ENCODE assay signal across 16 cellular contexts in the genomic region with DNA sequence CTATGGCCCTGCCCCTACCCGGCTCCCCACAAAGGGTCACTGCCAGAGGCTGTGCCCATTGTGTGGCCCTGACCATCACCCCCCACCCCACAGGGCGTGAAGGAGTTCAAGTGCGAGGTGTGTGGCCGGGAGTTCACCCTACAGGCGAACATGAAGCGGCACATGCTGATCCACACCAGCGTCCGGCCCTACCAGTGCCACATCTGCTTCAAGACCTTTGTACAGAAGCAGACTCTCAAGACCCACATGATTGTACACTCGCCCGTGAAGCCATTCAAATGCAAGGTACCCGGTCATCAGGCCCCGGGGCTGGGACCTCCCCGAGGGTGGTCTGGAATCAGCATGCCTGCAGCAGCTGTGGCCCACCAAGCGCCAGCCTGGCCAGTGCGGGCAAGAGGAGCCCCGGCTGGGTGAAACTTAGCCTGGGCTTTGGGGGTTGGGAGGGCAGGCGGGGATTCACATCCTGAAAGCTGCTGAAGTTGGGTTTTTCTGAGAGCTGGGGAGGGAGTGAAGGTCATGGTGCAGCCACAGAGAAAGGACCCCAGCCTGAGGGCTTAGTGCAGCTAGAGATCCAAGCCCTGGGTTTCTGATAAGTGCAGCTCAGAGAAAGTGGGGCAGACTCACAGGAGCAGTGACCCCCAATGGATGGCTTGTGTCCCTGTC. TPM values are rescaled to one million over a fixed set of nuclear protein-coding genes. Genes with fewer than 3 reads are reported as not detected.
DNase-seq lines count a peak whose midpoint lies in the region; ATAC-seq, FAIRE-seq and TF ChIP-seq lines count a peak whose summit lies in the region.
"Had no signal": no experiment of that assay in that cellular context is flagged by ENCODE, and none has a peak within 500 bp of the region (broad histone marks: within the 10 kb centered on the region; RNA-seq: fewer than 3 reads in every experiment).

No MANE protein-coding gene starts in this region.

- H3K18ac ChIP-seq in mesendoderm (ENCODE audit: low read length): no peak overlapping the region

- H4K5ac ChIP-seq in mesendoderm (ENCODE audit: low read length): no peak overlapping the region

- peak overlapping the region; percentile 15 for H3K56ac ChIP-seq in mesendoderm (ENCODE audit: low read length)

- no TSS peak for BruUV-seq in HepG2 (replicated peaks; lab: Mats Ljungman, UMichigan)

- CTCF ChIA-PET in HepG2 (lab: Yijun Ruan, JAX; ENCODE audit: low intra/inter-chr PET ratio, low total read pairs): no interaction called here
- CTCF ChIA-PET in WTC11 (lab: Charles Lee): interaction anchor here (0.7 to 0.9 kb wide), 2 partner anchors 102 to 175 kb away, joined by 3 to 5 read pairs; no protein-coding TSS in a partner anchor
- CTCF ChIA-PET in activated CD8-positive, alpha-beta T cell treated with anti-CD3 and anti-CD28 coated beads, Interleukin-2, amount 10 ng/mL, durations not matched to agents 7 days and 5 days (lab: Charles Lee): no interaction called here

- H2AK5ac ChIP-seq in mesendoderm (ENCODE audit: low read length): no peak overlapping the region

- TF ChIP-seq POLR2A in HepG2 (IDR thresholded peaks at IDR 0.05; ENCODE audit: insufficient read depth in 1 of 2, low read depth in 2 of 2, low read length in 2 of 2) (no peak), right lobe of liver (IDR thresholded peaks at IDR 0.05) (no peak)

- H3K9ac ChIP-seq in HepG2 (ENCODE audit: insufficient read depth, low read depth, low read length) (no peak overlapping the region), mesendoderm (ENCODE audit: low read length) (no peak overlapping the region), endodermal cell (ENCODE audit: extremely low read depth, low read length, poor library complexity, severe bottlenecking) (no peak overlapping the region)

- intact Hi-C loops in HepG2 (cut with micrococcal nuclease; ENCODE audit: unreplicated experiment): no loop called here
- intact Hi-C loops in right lobe of liver (cut with DNase I): no loop called here

- H3K4me3 Mint-ChIP-seq in WTC11 (no peak overlapping the region), endodermal cell (no peak overlapping the region)
- H3K4me3 Mint-ChIP-seq in activated CD8-positive, alpha-beta T cell treated with anti-CD3 and anti-CD28 coated beads, Interleukin-2, amount 10 ng/mL, durations not matched to agents 7 days and 5 days: no peak overlapping the region
- H3K4me3 Mint-ChIP-seq: CD4-positive, alpha-beta memory T cell had no signal

- H3K27ac ChIP-seq in HepG2 (ENCODE audit: extremely low read length, insufficient read depth, low read length) (no peak overlapping the region), right lobe of liver (no peak overlapping the region), mesendoderm (ENCODE audit: low read depth, low read length) (no peak overlapping the region), endodermal cell (ENCODE audit: low read depth, low read length) (no peak overlapping the region)

- POLR2A ChIA-PET in HepG2 (lab: Yijun Ruan, JAX): no interaction called here
- POLR2A ChIA-PET in WTC11 (lab: Charles Lee): no interaction called here
- POLR2A ChIA-PET in activated CD8-positive, alpha-beta T cell treated with anti-CD3 and anti-CD28 coated beads, Interleukin-2, amount 10 ng/mL, durations not matched to agents 7 days and 5 days (lab: Charles Lee): interaction anchor here (0.7 kb wide), 1 partner anchor 185 kb away, joined by 3 read pairs; no protein-coding TSS in a partner anchor

- WGBS in HepG2 (ENCODE audit: low lambda C conversion rate): 100% methylated on average over 11 of the region's 17 CpGs
- WGBS in right lobe of liver (ENCODE audit: insufficient coverage, low coverage, low lambda C conversion rate, missing lambda C conversion rate): no CpG with 5 or more reads among the region's 17 CpGs
- WGBS in mesendoderm (ENCODE audit: extremely low coverage, insufficient coverage, low lambda C conversion rate): no CpG with 5 or more reads among the region's 17 CpGs
- 95 to 100% methylated on average over 7 to 17 of the region's 17 CpGs for WGBS in endodermal cell (ENCODE audit: insufficient coverage in 1 of 2, insufficient read length in 1 of 2), 2 experiments

- TF ChIP-seq RAD21 in HepG2 (CRISPR knock-in tag; IDR thresholded peaks at IDR 0.05): no peak

- H3K27me3 ChIP-seq in HepG2 (ENCODE audit: control insufficient read depth in 1 of 2, insufficient read depth in 2 of 2, low read length in 2 of 2): no peaks in the 10 kb centered on the region
- no peaks in the 10 kb centered on the region for H3K27me3 ChIP-seq in right lobe of liver
- H3K27me3 ChIP-seq in mesendoderm (ENCODE audit: insufficient read depth, low read length, poor library complexity): no peaks in the 10 kb centered on the region
- no peaks in the 10 kb centered on the region for H3K27me3 ChIP-seq in endodermal cell (ENCODE audit: control insufficient read depth, insufficient read depth, low read length, poor library complexity, severe bottlenecking)

- H2AFZ ChIP-seq in HepG2 (ENCODE audit: low read length): no peak overlapping the region

- H3K4me1 Mint-ChIP-seq in WTC11 (peaks cover 14% of the 10 kb centered on the region), endodermal cell (peaks cover 9% of the 10 kb centered on the region)
- H3K4me1 Mint-ChIP-seq in activated CD8-positive, alpha-beta T cell treated with anti-CD3 and anti-CD28 coated beads, Interleukin-2, amount 10 ng/mL, durations not matched to agents 7 days and 5 days (ENCODE audit: low read depth): peaks cover 10% of the 10 kb centered on the region

- no peak for DNase-seq in HepG2 (ENCODE audit: low spot score)
- no peak for DNase-seq in right lobe of liver
- no peak for DNase-seq in WTC11 (ENCODE audit: low spot score)
- no peak for DNase-seq in mesendoderm
- no peak for DNase-seq in endodermal cell
- DNase-seq in activated CD8-positive, alpha-beta T cell treated with anti-CD3 and anti-CD28 coated beads, Interleukin-2, amount 10 ng/mL, durations not matched to agents 7 days and 5 days: no peak
- DNase-seq: ACHN; CD4-positive, alpha-beta memory T cell; DND-41; MV-4-11; NCI-H1436; NCI-H2029 treated with DMSO at 0.1 percent for 48 hours; NCI-H510A had no signal

- H3K9me3 Mint-ChIP-seq in WTC11 (no peaks in the 10 kb centered on the region), endodermal cell (no peaks in the 10 kb centered on the region)
- H3K9me3 Mint-ChIP-seq in activated CD8-positive, alpha-beta T cell treated with anti-CD3 and anti-CD28 coated beads, Interleukin-2, amount 10 ng/mL, durations not matched to agents 7 days and 5 days (ENCODE audit: insufficient read depth): no peaks in the 10 kb centered on the region
- H3K9me3 Mint-ChIP-seq: CD4-positive, alpha-beta memory T cell had no signal

- H3K4me2 ChIP-seq in HepG2 (ENCODE audit: low read depth, low read length) (no peak overlapping the region), mesendoderm (ENCODE audit: low read length) (no peak overlapping the region)

- H3K27ac Mint-ChIP-seq in WTC11: peak overlapping the region; percentile 76; the same call in 1 of the 2 replicates
- no peak overlapping the region for H3K27ac Mint-ChIP-seq in endodermal cell
- H3K27ac Mint-ChIP-seq in activated CD8-positive, alpha-beta T cell treated with anti-CD3 and anti-CD28 coated beads, Interleukin-2, amount 10 ng/mL, durations not matched to agents 7 days and 5 days: no peak overlapping the region

- H3K79me1 ChIP-seq in mesendoderm (ENCODE audit: low read length): peaks cover 5% of the 10 kb centered on the region

- no peak overlapping the region for H2BK120ac ChIP-seq in mesendoderm (ENCODE audit: low read depth, low read length)

- H4K8ac ChIP-seq in mesendoderm (ENCODE audit: low read depth, low read length): no peak overlapping the region

- no peaks in the 10 kb centered on the region for H3K9me3 ChIP-seq in HepG2 (ENCODE audit: low read length)
- H3K9me3 ChIP-seq in right lobe of liver: no peaks in the 10 kb centered on the region
- H3K9me3 ChIP-seq in endodermal cell (ENCODE audit: control insufficient read depth, low read length): no peaks in the 10 kb centered on the region

- H3K4me3 ChIP-seq in HepG2 (replicated peaks in 1 of 3; ENCODE audit: insufficient read depth in 1 of 3, low read depth in 2 of 3, low read length in 3 of 3) (no peak overlapping the region), right lobe of liver (no peak overlapping the region), mesendoderm (ENCODE audit: low read length) (no peak overlapping the region), endodermal cell (ENCODE audit: low read length) (no peak overlapping the region)

- no peak for TF ChIP-seq EP300 in HepG2 (IDR thresholded peaks at IDR 0.05; ENCODE audit: low read depth in 2 of 2, low read length in 2 of 2)
- no peak for TF ChIP-seq EP300 in HepG2 (CRISPR knock-in tag; IDR thresholded peaks at IDR 0.05; ENCODE audit: borderline replicate concordance)

- H4K20me1 ChIP-seq in HepG2 (ENCODE audit: insufficient read depth, low read length): no peaks in the 10 kb centered on the region

- TF ChIP-seq CTCF in HepG2 (CRISPR knock-in tag; IDR thresholded peaks at IDR 0.05) (no peak), right lobe of liver (IDR thresholded peaks at IDR 0.05) (no peak), WTC11 (IDR thresholded peaks at IDR 0.05) (no peak), endodermal cell (conservative IDR thresholded peaks at IDR 0.05) (no peak)

- H3K23ac ChIP-seq in mesendoderm (ENCODE audit: low read length): no peak overlapping the region

- H3K27me3 Mint-ChIP-seq in WTC11 (ENCODE audit: low read depth) (no peaks in the 10 kb centered on the region), endodermal cell (ENCODE audit: insufficient read depth) (no peaks in the 10 kb centered on the region)
- no peaks in the 10 kb centered on the region for H3K27me3 Mint-ChIP-seq in activated CD8-positive, alpha-beta T cell treated with anti-CD3 and anti-CD28 coated beads, Interleukin-2, amount 10 ng/mL, durations not matched to agents 7 days and 5 days (ENCODE audit: low read depth)
- H3K27me3 Mint-ChIP-seq: CD4-positive, alpha-beta memory T cell had no signal

- H2BK5ac ChIP-seq in mesendoderm (ENCODE audit: low read length): no peak overlapping the region

- H3K36me3 Mint-ChIP-seq in WTC11: peaks cover 14% of the 10 kb centered on the region
- H3K36me3 Mint-ChIP-seq in endodermal cell (ENCODE audit: low read depth): peaks cover 47% of the 10 kb centered on the region
- peaks cover 24% of the 10 kb centered on the region for H3K36me3 Mint-ChIP-seq in activated CD8-positive, alpha-beta T cell treated with anti-CD3 and anti-CD28 coated beads, Interleukin-2, amount 10 ng/mL, durations not matched to agents 7 days and 5 days (ENCODE audit: low read depth)

- no peaks in the 10 kb centered on the region for H3K79me2 ChIP-seq in HepG2 (ENCODE audit: insufficient read depth, low read length)
- H3K79me2 ChIP-seq in mesendoderm (ENCODE audit: control insufficient read depth, insufficient read depth, low read length): no peaks in the 10 kb centered on the region

- ATAC-seq in HepG2: no peak
- no peak for ATAC-seq in right lobe of liver
- no peak for ATAC-seq in WTC11
- no peak for ATAC-seq in HG03097 (IDR thresholded peaks at IDR 0.05; ENCODE audit: low FRiP score, unreplicated experiment)
- ATAC-seq in HG02884 (IDR thresholded peaks at IDR 0.05; ENCODE audit: unreplicated experiment): no peak
- no peak for ATAC-seq in activated CD8-positive, alpha-beta T cell treated with anti-CD3 and anti-CD28 coated beads, Interleukin-2, amount 10 ng/mL, durations not matched to agents 7 days and 5 days

- peaks cover 26% of the 10 kb centered on the region for H3K4me1 ChIP-seq in HepG2 (ENCODE audit: insufficient read depth, low read length)
- H3K4me1 ChIP-seq in right lobe of liver: peaks cover 0 to 36% (median 5%) of the 10 kb centered on the region in 4 donors
- peaks cover 13% of the 10 kb centered on the region for H3K4me1 ChIP-seq in mesendoderm (ENCODE audit: control insufficient read depth, low read depth, low read length)
- no peaks in the 10 kb centered on the region for H3K4me1 ChIP-seq in endodermal cell (ENCODE audit: control insufficient read depth, insufficient read depth, low read length)

- H3K4ac ChIP-seq in mesendoderm (ENCODE audit: low read depth, low read length): no peak overlapping the region

- H2BK15ac ChIP-seq in mesendoderm (replicated peaks; ENCODE audit: low read depth): no peak overlapping the region

- no peak for FAIRE-seq in HepG2 (lab: Jason Lieb, UNC)
- FAIRE-seq: H54 had no signal

- in situ Hi-C loops in HepG2 (cut with HindIII; ENCODE audit: extremely low pct_ligation_motif_present, low pct_unique_long_range_greater_than_20kb): no loop called here

- H3K36me3 ChIP-seq in HepG2 (replicated peaks in 1 of 2; ENCODE audit: control insufficient read depth in 1 of 2, insufficient read depth in 2 of 2, low read length in 2 of 2) (peaks cover 18 to 33% of the 10 kb centered on the region in 2 experiments; a peak in 4 of 5 replicates), right lobe of liver (peaks cover 0 to 8% (median 2%) of the 10 kb centered on the region in 4 donors), mesendoderm (ENCODE audit: control insufficient read depth, insufficient read depth, low read length) (peaks cover 5% of the 10 kb centered on the region), endodermal cell (ENCODE audit: control insufficient read depth, insufficient read depth, low read length) (peaks cover 53% of the 10 kb centered on the region)

RNA-seq across cellular contexts. Expression of a gene that starts 29.2 kb away (rescaled TPM):
- total RNA-seq in HepG2 (2016; rRNA removed; fragmentation: Illumina TruSeq; extraction: Trizol) (120 and 121 TPM in 2 replicates), right lobe of liver (100 to 1,000 TPM; 115 to 371 (median 261) TPM), WTC11 (2021) (53.3 to 80.3 TPM (median 72.3 TPM) in 3 replicates), endodermal cell (10 to 100 TPM; 27.0 to 50.8 TPM)
- total RNA-seq in HepG2 (2016; cell fraction: cytosol; rRNA removed; fragmentation: Illumina TruSeq; extraction: Trizol; ENCODE audit: low read depth): 37.5 and 39.4 TPM in 2 replicates
- total RNA-seq in HepG2 (2016; cell fraction: insoluble cytoplasmic fraction; rRNA removed; fragmentation: Illumina TruSeq; extraction: Trizol): 108 and 124 TPM in 2 replicates
- 87.3 and 98.2 TPM in 2 replicates for total RNA-seq in HepG2 (2016; cell fraction: membrane; rRNA removed; fragmentation: Illumina TruSeq; extraction: Trizol)
- 50.6 and 54.5 TPM in 2 replicates for total RNA-seq in HepG2 (2016; cell fraction: nucleus; rRNA removed; fragmentation: Illumina TruSeq; extraction: Trizol)
- polyA plus RNA-seq in HepG2 (2011; rRNA removed): 132 and 145 TPM in 2 replicates
- polyA plus RNA-seq in HepG2 (2011; cell fraction: cytosol; rRNA removed): 85.2 and 137 TPM in 2 replicates
- polyA plus RNA-seq in HepG2 (2011; cell fraction: nucleus; rRNA removed): 62.9 and 78.0 TPM in 2 replicates
- polyA plus RNA-seq in HepG2 (2012): 57.4 and 73.4 TPM in 2 replicates
- polyA plus RNA-seq in HepG2 (2016; cell fraction: cytosol; fragmentation: Illumina TruSeq; extraction: Trizol; ENCODE audit: low read depth): 63.2 and 73.9 TPM in 2 replicates
- polyA plus RNA-seq in HepG2 (2016; cell fraction: insoluble cytoplasmic fraction; fragmentation: Illumina TruSeq; extraction: Trizol; ENCODE audit: low read depth): 130 and 145 TPM in 2 replicates
- 84.9 and 106 TPM in 2 replicates for polyA plus RNA-seq in HepG2 (2016; cell fraction: membrane; fragmentation: Illumina TruSeq; extraction: Trizol; ENCODE audit: low read depth)
- polyA plus RNA-seq in HepG2 (2016; cell fraction: nucleus; fragmentation: Illumina TruSeq; extraction: Trizol; ENCODE audit: insufficient read depth, low read depth): 97.9 and 110 TPM in 2 replicates
- 34.4 and 160 TPM in 2 replicates for polyA minus RNA-seq in HepG2 (2011; rRNA and poly(A)+ RNA removed; ENCODE audit: low replicate concordance)
- 67.1 and 76.1 TPM in 2 replicates for polyA minus RNA-seq in HepG2 (2011; cell fraction: cytosol; rRNA and poly(A)+ RNA removed)
- 14.7 and 18.4 TPM in 2 replicates for polyA minus RNA-seq in HepG2 (2011; cell fraction: nucleus; rRNA and poly(A)+ RNA removed)
- polyA plus RNA-seq in mesendoderm (2013, experiment 1 of 2): 18.1 TPM
- polyA plus RNA-seq in mesendoderm (2013, experiment 2 of 2): 18.5 TPM
- polyA plus RNA-seq in endodermal cell (2013, experiment 1 of 2): 120 TPM
- polyA plus RNA-seq in endodermal cell (2013, experiment 2 of 2): 116 TPM
- total RNA-seq in activated CD8-positive, alpha-beta T cell treated with anti-CD3 and anti-CD28 coated beads, Interleukin-2, amount 10 ng/mL, durations not matched to agents 7 days and 5 days: 100 to 1,000 TPM; 291 to 301 TPM
